Comparison of ENCODE assay signal across 8 cellular contexts in genomic region chr20:46894971-46895905, GRCh38. TPM values are rescaled to one million over a fixed set of nuclear protein-coding genes. Genes with fewer than 3 reads are reported as not detected.
A peak's percentile ranks its signal among the peaks of the same experiment; 100 is the strongest.
DNase-seq lines count a peak whose midpoint lies in the region; ATAC-seq and TF ChIP-seq lines count a peak whose summit lies in the region.

No MANE protein-coding gene starts in this region.

- DNase-seq in HFF-Myc (ENCODE audit: extremely low read depth, low read depth) (no peak), WERI-Rb-1 (peak; percentile 44), iPS DF 6.9 (ENCODE audit: low read depth, low spot score) (no peak), hippocampal formation (lab: John Stamatoyannopoulos, UW) (no peak), NCI-H1436 treated with DMSO at 0.1 percent for 48 hours (lab: John Stamatoyannopoulos, UW) (no peak)

- TF ChIP-seq CTCF in HFF-Myc (IDR thresholded peaks at IDR 0.05; ENCODE audit: low read depth, low read length, missing control alignments), result no peak
- TF ChIP-seq CTCF in WERI-Rb-1 (IDR thresholded peaks at IDR 0.05; ENCODE audit: low read depth, low read length), result no peak

- no peak for ATAC-seq in HG03460 (IDR thresholded peaks at IDR 0.05; ENCODE audit: unreplicated experiment)
- no peak for ATAC-seq in GM19023 (IDR thresholded peaks at IDR 0.05; ENCODE audit: unreplicated experiment)

- H3K27ac ChIP-seq in WERI-Rb-1 (peak overlapping the region; percentile 97), iPS DF 6.9 (ENCODE audit: low read length) (no peak overlapping the region), skeletal muscle tissue (ENCODE audit: low read depth, low read length) (no peak overlapping the region)

- peaks cover 24% of the 10 kb centered on the region for H3K36me3 ChIP-seq in WERI-Rb-1
- H3K36me3 ChIP-seq in iPS DF 6.9 (ENCODE audit: control insufficient read depth, insufficient read depth, low read length), result no peaks in the 10 kb centered on the region
- no peaks in the 10 kb centered on the region for H3K36me3 ChIP-seq in skeletal muscle tissue (ENCODE audit: control insufficient read depth in 3 of 3, insufficient read depth in 3 of 3, low read length in 3 of 3)

- H3K9me3 ChIP-seq in WERI-Rb-1 (ENCODE audit: severe bottlenecking), result peaks cover 4% of the 10 kb centered on the region
- H3K9me3 ChIP-seq in iPS DF 6.9 (ENCODE audit: control insufficient read depth, insufficient read depth, low read length), result no peaks in the 10 kb centered on the region
- peaks cover 0 to 9% (median 0%) of the 10 kb centered on the region in 3 donors for H3K9me3 ChIP-seq in skeletal muscle tissue (ENCODE audit: control insufficient read depth in 3 of 3, low read length in 3 of 3)

- H3K4me1 ChIP-seq in iPS DF 6.9 (ENCODE audit: control insufficient read depth, insufficient read depth, low read length) (no peaks in the 10 kb centered on the region), skeletal muscle tissue (ENCODE audit: control insufficient read depth in 3 of 3, insufficient read depth in 3 of 3, low read length in 3 of 3) (no peaks in the 10 kb centered on the region)

- H3K4me3 ChIP-seq in HFF-Myc (replicated peaks; ENCODE audit: low read depth, low read length), result 0 out of 2 replicates have a peak overlapping the region, but pooled peaks have one; percentile 3
- peak overlapping the region; percentile 95 for H3K4me3 ChIP-seq in WERI-Rb-1 (ENCODE audit: low read depth, low read length)
- H3K4me3 ChIP-seq in iPS DF 6.9 (ENCODE audit: low read length), result peak overlapping the region; percentile 61; the same call in 1 of the 2 replicates
- H3K4me3 ChIP-seq in skeletal muscle tissue (ENCODE audit: low read length in 3 of 3), result peak overlapping the region; percentile 45 to 64 (median 62)

- peak overlapping the region in 1 of 3 donors; percentile 50 for H3K9ac ChIP-seq in skeletal muscle tissue (ENCODE audit: low read depth in 1 of 3, low read length in 3 of 3)

- WGBS in iPS DF 6.9 (ENCODE audit: insufficient coverage, insufficient read length), result no CpG with 5 or more reads among the region's 65 CpGs

- H3K27me3 ChIP-seq in WERI-Rb-1 (ENCODE audit: insufficient read depth, low read depth, severe bottlenecking) (no peaks in the 10 kb centered on the region), iPS DF 6.9 (ENCODE audit: control insufficient read depth, insufficient read depth, low read length) (peaks cover 13% of the 10 kb centered on the region), skeletal muscle tissue (ENCODE audit: control insufficient read depth in 3 of 3, insufficient read depth in 3 of 3, low read length in 3 of 3) (peaks cover 26 to 38% (median 26%) of the 10 kb centered on the region in 3 donors)

RNA-seq across cellular contexts. Expression of gene EYA2, which starts 0.6 kb away (rescaled TPM):
- total RNA-seq in skeletal muscle tissue, result 1.0 TPM

Comparison
In these comparisons a context has a peak if more than half of its experiments do, and no peak if none do; other contexts are left out.
1. H3K4me3 ChIP-seq: peak in every context shown above with its lines; median percentile 95 in WERI-Rb-1; 62 in skeletal muscle tissue; 61 in iPS DF 6.9; 3 in HFF-Myc.